Comparison of ENCODE assay signal across 18 cellular contexts in genomic region chr3:146554168-146554760, GRCh38. TPM values are rescaled to one million over a fixed set of nuclear protein-coding genes. Genes with fewer than 3 reads are reported as not detected.
DNase-seq lines count a peak whose midpoint lies in the region; ATAC-seq and TF ChIP-seq lines count a peak whose summit lies in the region.
"Had no signal": no experiment of that assay in that cellular context is flagged by ENCODE, and none has a peak within 500 bp of the region (broad histone marks: within the 10 kb centered on the region; RNA-seq: fewer than 3 reads in every experiment).

No MANE protein-coding gene starts in this region.

- H2AFZ ChIP-seq in IMR-90 (replicated peaks; ENCODE audit: low read length, poor library complexity), result no peak overlapping the region

- TF ChIP-seq CTCF in IMR-90 (conservative IDR thresholded peaks at IDR 0.05; ENCODE audit: low read depth, low read length) (no peak), heart right ventricle (IDR thresholded peaks at IDR 0.05) (no peak), adrenal gland (IDR thresholded peaks at IDR 0.05) (no peak), upper lobe of left lung (IDR thresholded peaks at IDR 0.05) (no peak)

- H3K27me3 ChIP-seq in IMR-90 (ENCODE audit: control insufficient read depth, insufficient read depth, low read length), result no peaks in the 10 kb centered on the region
- H3K27me3 ChIP-seq in naive thymus-derived CD4-positive, alpha-beta T cell (ENCODE audit: control insufficient read depth in 2 of 2, insufficient read depth in 2 of 2, low read length in 2 of 2), result no peaks in the 10 kb centered on the region
- no peaks in the 10 kb centered on the region for H3K27me3 ChIP-seq in heart right ventricle
- no peaks in the 10 kb centered on the region for H3K27me3 ChIP-seq in adrenal gland
- H3K27me3 ChIP-seq in upper lobe of left lung, result no peaks in the 10 kb centered on the region
- H3K27me3 ChIP-seq: breast epithelium had no signal

- DNase-seq in T-helper 1 cell (no peak), IMR-90 (peak; percentile 42), amniotic epithelial cell (ENCODE audit: low read depth) (peak; percentile 45), heart right ventricle (no peak), adrenal gland (no peak), upper lobe of left lung (no peak)
- DNase-seq in naive thymus-derived CD4-positive, alpha-beta T cell, result no peak
- DNase-seq: activated CD8-positive, alpha-beta memory T cell treated with anti-CD3 and anti-CD28 coated beads for 24 hours; activated gamma-delta T cell treated with Interleukin-2 at 50 U/mL for 16 hours; NCI-H2029; NCI-H748 treated with DMSO at 0.1 percent for 48 hours; stimulated activated naive B cell treated with anti-CD40 and anti-IgM and Interleukin-4, amounts not matched to agents 10 μg/mL and 1 μg/mL and 100 μg/mL, for 72 hours had no signal

- no peak overlapping the region for H3K4me3 ChIP-seq in IMR-90 (ENCODE audit: insufficient read depth, low read depth, low read length)
- no peak overlapping the region for H3K4me3 ChIP-seq in naive thymus-derived CD4-positive, alpha-beta T cell (ENCODE audit: low read length)
- H3K4me3 ChIP-seq in heart right ventricle, result no peak overlapping the region
- no peak overlapping the region for H3K4me3 ChIP-seq in adrenal gland
- no peak overlapping the region for H3K4me3 ChIP-seq in upper lobe of left lung
- H3K4me3 ChIP-seq: breast epithelium, HAP-1 had no signal

- peak overlapping the region; percentile 54; the same call in 2 of the 3 replicates for H2BK15ac ChIP-seq in IMR-90 (ENCODE audit: low read depth, low read length)

- in situ Hi-C loops in IMR-90 (cut with MboI; ENCODE audit: low sequenced_read_pairs), result no loop called here

- no peaks in the 10 kb centered on the region for H3K79me1 ChIP-seq in IMR-90 (ENCODE audit: low read depth in 1 of 2, low read length in 2 of 2)

- no peaks in the 10 kb centered on the region for H3K27me3 Mint-ChIP-seq in T-helper 1 cell treated with Interleukin-12 subunit alpha and Interleukin-12 subunit beta and Interleukin-4 antibody, amounts not matched to agents 30 μg/mL and 1 μg/mL, for 36 hours (ENCODE audit: low read depth)
- peaks cover 0 to 6% (median 0%) of the 10 kb centered on the region in 5 donors for H3K27me3 Mint-ChIP-seq in naive thymus-derived CD4-positive, alpha-beta T cell
- H3K27me3 Mint-ChIP-seq: stimulated activated naive B cell treated with anti-CD40 and anti-IgM and Interleukin-4, amounts not matched to agents 10 μg/mL and 1 μg/mL and 100 μg/mL, for 72 hours had no signal

- TF ChIP-seq EP300 in upper lobe of left lung (IDR thresholded peaks at IDR 0.05), result no peak

- dilution Hi-C loops in IMR-90 (cut with HindIII; ENCODE audit: low sequenced_read_pairs, unreplicated experiment), result no loop called here

- CTCF ChIA-PET in IMR-90 (lab: Yijun Ruan, JAX), result interaction anchor here (0.6 to 0.7 kb wide), 2 partner anchors 9 to 284 kb away, joined by 3 read pairs; no protein-coding TSS in a partner anchor
- CTCF ChIA-PET in naive thymus-derived CD4-positive, alpha-beta T cell (lab: Charles Lee), result no interaction called here

- TF ChIP-seq RAD21 in IMR-90 (IDR thresholded peaks at IDR 0.05; ENCODE audit: low read length), result no peak

- peak; percentile 42; the same call in 1 of the 2 replicates for ATAC-seq in IMR-90 (ENCODE audit: low read depth)
- ATAC-seq in naive thymus-derived CD4-positive, alpha-beta T cell, result peak; percentile 27
- ATAC-seq in heart right ventricle, result no peak
- no peak for ATAC-seq in upper lobe of left lung (ENCODE audit: low FRiP score in 2 of 2)

- H3K14ac ChIP-seq in IMR-90 (replicated peaks; ENCODE audit: low read depth, low read length), result 0 out of 2 replicates have a peak overlapping the region, but pooled peaks have one; percentile 72

- peak overlapping the region; percentile 81; the same call in 1 of the 2 replicates for H2BK20ac ChIP-seq in IMR-90 (ENCODE audit: low read depth, low read length)

- peak overlapping the region; percentile 49 for H3K27ac Mint-ChIP-seq in T-helper 1 cell treated with Interleukin-12 subunit alpha and Interleukin-12 subunit beta and Interleukin-4 antibody, amounts not matched to agents 30 μg/mL and 1 μg/mL, for 36 hours
- H3K27ac Mint-ChIP-seq in naive thymus-derived CD4-positive, alpha-beta T cell, result peak overlapping the region in 1 of 9 donors; percentile 53
- H3K27ac Mint-ChIP-seq: mesothelial cell of epicardium; stimulated activated naive B cell treated with anti-CD40 and anti-IgM and Interleukin-4, amounts not matched to agents 10 μg/mL and 1 μg/mL and 100 μg/mL, for 72 hours had no signal

- H4K91ac ChIP-seq in IMR-90 (ENCODE audit: insufficient read depth, low read depth, low read length), result peak overlapping the region; percentile 17

- no peaks in the 10 kb centered on the region for H4K20me1 ChIP-seq in IMR-90 (ENCODE audit: insufficient read depth, low read length)

- 96% methylated on average over 3 of the region's 7 CpGs; no CpG with 5 or more reads in 1 of the 2 experiments for WGBS in IMR-90 (ENCODE audit: extremely low coverage in 2 of 2, insufficient read length in 1 of 2), 2 experiments
- 88 to 91% methylated on average over 7 of the region's 7 CpGs for WGBS in heart right ventricle, 2 donors
- 79 to 81% (median 79%) methylated on average over 7 of the region's 7 CpGs for WGBS in adrenal gland, 4 donors
- WGBS in upper lobe of left lung, 2 donors, result 67 to 83% methylated on average over 7 of the region's 7 CpGs

- H3K27ac ChIP-seq in IMR-90 (ENCODE audit: insufficient read depth, low read length) (no peak overlapping the region), heart right ventricle (peak overlapping the region in 1 of 10 donors; percentile 2), adrenal gland (no peak overlapping the region), upper lobe of left lung (peak overlapping the region in 1 of 4 donors; percentile 3)
- no peak overlapping the region for H3K27ac ChIP-seq in naive thymus-derived CD4-positive, alpha-beta T cell (ENCODE audit: low read depth, low read length)
- H3K27ac ChIP-seq: breast epithelium had no signal

- H3K18ac ChIP-seq in IMR-90 (ENCODE audit: low read depth, low read length), result no peak overlapping the region; the same call in 1 of the 2 replicates

- H3K4me3 Mint-ChIP-seq in T-helper 1 cell treated with Interleukin-12 subunit alpha and Interleukin-12 subunit beta and Interleukin-4 antibody, amounts not matched to agents 30 μg/mL and 1 μg/mL, for 36 hours, result peak overlapping the region; percentile 38
- peak overlapping the region in 1 of 10 donors; percentile 56 for H3K4me3 Mint-ChIP-seq in naive thymus-derived CD4-positive, alpha-beta T cell
- H3K4me3 Mint-ChIP-seq: mesothelial cell of epicardium; stimulated activated naive B cell treated with anti-CD40 and anti-IgM and Interleukin-4, amounts not matched to agents 10 μg/mL and 1 μg/mL and 100 μg/mL, for 72 hours had no signal

- H3K23ac ChIP-seq in IMR-90 (ENCODE audit: low read depth, low read length), result no peak overlapping the region

- peaks cover 39% of the 10 kb centered on the region for H3K4me1 Mint-ChIP-seq in T-helper 1 cell treated with Interleukin-12 subunit alpha and Interleukin-12 subunit beta and Interleukin-4 antibody, amounts not matched to agents 30 μg/mL and 1 μg/mL, for 36 hours (ENCODE audit: low read depth)
- peaks cover 5 to 46% (median 11%) of the 10 kb centered on the region in 7 donors for H3K4me1 Mint-ChIP-seq in naive thymus-derived CD4-positive, alpha-beta T cell
- H3K4me1 Mint-ChIP-seq: mesothelial cell of epicardium had no signal

- no TSS peak for BruUV-seq in IMR-90 (replicated peaks; lab: Mats Ljungman, UMichigan)

- no peak overlapping the region for H4K5ac ChIP-seq in IMR-90 (ENCODE audit: low read depth, low read length)

- H2AK5ac ChIP-seq in IMR-90 (ENCODE audit: low read depth, low read length), result no peak overlapping the region

- H3K56ac ChIP-seq in IMR-90 (ENCODE audit: extremely low read depth, insufficient read depth, low read length), result no peak overlapping the region

- H3K4ac ChIP-seq in IMR-90 (ENCODE audit: low read depth, low read length), result peak overlapping the region; percentile 31; the same call in 1 of the 2 replicates

- no peak overlapping the region for H4K8ac ChIP-seq in IMR-90 (ENCODE audit: low read depth in 2 of 2, low read length in 2 of 2)

- H3K9ac ChIP-seq in IMR-90 (ENCODE audit: low read depth, low read length), result no peak overlapping the region

- H3K36me3 Mint-ChIP-seq in T-helper 1 cell treated with Interleukin-12 subunit alpha and Interleukin-12 subunit beta and Interleukin-4 antibody, amounts not matched to agents 30 μg/mL and 1 μg/mL, for 36 hours (ENCODE audit: low read depth), result no peaks in the 10 kb centered on the region
- peaks cover 0 to 17% (median 0%) of the 10 kb centered on the region in 5 donors for H3K36me3 Mint-ChIP-seq in naive thymus-derived CD4-positive, alpha-beta T cell
- H3K36me3 Mint-ChIP-seq: mesothelial cell of epicardium; stimulated activated naive B cell treated with anti-CD40 and anti-IgM and Interleukin-4, amounts not matched to agents 10 μg/mL and 1 μg/mL and 100 μg/mL, for 72 hours had no signal

- POLR2A ChIA-PET in IMR-90 (lab: Charles Lee; ENCODE audit: unreplicated experiment), result no interaction called here
- POLR2A ChIA-PET in naive thymus-derived CD4-positive, alpha-beta T cell (lab: Charles Lee), result no interaction called here

- H3K4me1 ChIP-seq in IMR-90 (ENCODE audit: control insufficient read depth, insufficient read depth, low read length) (no peaks in the 10 kb centered on the region; the same call in none of the 2 replicates), heart right ventricle (peaks cover 0 to 38% (median 0%) of the 10 kb centered on the region in 9 donors), adrenal gland (replicated peaks in 1 of 2) (no peaks in the 10 kb centered on the region), upper lobe of left lung (peaks cover 0 to 13% (median 4%) of the 10 kb centered on the region in 4 donors)
- H3K4me1 ChIP-seq in naive thymus-derived CD4-positive, alpha-beta T cell (ENCODE audit: control insufficient read depth in 2 of 2, insufficient read depth in 2 of 2, low read length in 2 of 2), result peaks cover 5% of the 10 kb centered on the region in 2 donors
- H3K4me1 ChIP-seq: breast epithelium had no signal

- no peak overlapping the region for H3K4me2 ChIP-seq in IMR-90 (ENCODE audit: low read depth, low read length)

- no peak overlapping the region for H2AK9ac ChIP-seq in IMR-90 (replicated peaks; ENCODE audit: low read depth, low read length, poor library complexity)

- peak overlapping the region; percentile 42; the same call in 1 of the 2 replicates for H2BK120ac ChIP-seq in IMR-90 (ENCODE audit: low read depth, low read length)

- H3K36me3 ChIP-seq in IMR-90 (ENCODE audit: control insufficient read depth, insufficient read depth, low read length) (no peaks in the 10 kb centered on the region), heart right ventricle (no peaks in the 10 kb centered on the region), adrenal gland (replicated peaks in 1 of 2) (no peaks in the 10 kb centered on the region), upper lobe of left lung (no peaks in the 10 kb centered on the region)
- no peaks in the 10 kb centered on the region for H3K36me3 ChIP-seq in naive thymus-derived CD4-positive, alpha-beta T cell (ENCODE audit: control insufficient read depth in 2 of 3, insufficient read depth in 3 of 3, low read length in 3 of 3)
- H3K36me3 ChIP-seq: breast epithelium, HAP-1 had no signal

- H3K9me3 Mint-ChIP-seq in T-helper 1 cell treated with Interleukin-12 subunit alpha and Interleukin-12 subunit beta and Interleukin-4 antibody, amounts not matched to agents 30 μg/mL and 1 μg/mL, for 36 hours, result no peaks in the 10 kb centered on the region
- no peaks in the 10 kb centered on the region for H3K9me3 Mint-ChIP-seq in naive thymus-derived CD4-positive, alpha-beta T cell
- H3K9me3 Mint-ChIP-seq: mesothelial cell of epicardium; stimulated activated naive B cell treated with anti-CD40 and anti-IgM and Interleukin-4, amounts not matched to agents 10 μg/mL and 1 μg/mL and 100 μg/mL, for 72 hours had no signal

- no peak for TF ChIP-seq POLR2A in IMR-90 (IDR thresholded peaks at IDR 0.05; ENCODE audit: low read depth, low read length)
- TF ChIP-seq POLR2A in adrenal gland (IDR thresholded peaks at IDR 0.05), result no peak
- TF ChIP-seq POLR2A in upper lobe of left lung (IDR thresholded peaks at IDR 0.05), result no peak

- intact Hi-C loops in IMR-90 (cut with micrococcal nuclease), result no loop called here
- intact Hi-C loops in naive thymus-derived CD4-positive, alpha-beta T cell (cut with micrococcal nuclease), result no loop called here
- intact Hi-C loops in heart right ventricle (cut with DNase I), result no loop called here
- intact Hi-C loops in adrenal gland (cut with DNase I), result no loop called here

- H2BK5ac ChIP-seq in IMR-90 (ENCODE audit: low read depth, low read length, poor library complexity, severe bottlenecking), result no peak overlapping the region

- no peaks in the 10 kb centered on the region for H3K9me1 ChIP-seq in IMR-90 (ENCODE audit: insufficient read depth, low read length)

- no peaks in the 10 kb centered on the region for H3K9me3 ChIP-seq in IMR-90 (ENCODE audit: control insufficient read depth, insufficient read depth, low read length)
- H3K9me3 ChIP-seq in naive thymus-derived CD4-positive, alpha-beta T cell (ENCODE audit: control insufficient read depth in 2 of 3, low read length in 3 of 3), result no peaks in the 10 kb centered on the region
- H3K9me3 ChIP-seq in heart right ventricle, result no peaks in the 10 kb centered on the region
- H3K9me3 ChIP-seq in adrenal gland (replicated peaks in 1 of 3), result no peaks in the 10 kb centered on the region
- no peaks in the 10 kb centered on the region for H3K9me3 ChIP-seq in upper lobe of left lung
- H3K9me3 ChIP-seq: breast epithelium, HAP-1 had no signal

RNA-seq across cellular contexts. Expression of gene PLSCR1, which starts 9.9 kb away (rescaled TPM):
- total RNA-seq in IMR-90 (2012; rRNA removed) (5.6 and 11.7 TPM in 2 replicates), heart right ventricle (10 to 100 TPM; 11.7 to 72.6 (median 22.5) TPM), adrenal gland (10 to 100 TPM; 39.0 to 98.7 (median 64.4) TPM), upper lobe of left lung (100 to 1,000 TPM in 3 of 6 donors, 10 to 100 TPM in 3; 77.4 to 173 (median 97.0) TPM)
- polyA plus RNA-seq in IMR-90 (2012; rRNA removed) (11.5 and 13.2 TPM in 2 replicates), heart right ventricle (10 to 100 TPM; 12.1 to 16.9 TPM), adrenal gland (10 to 100 TPM; 19.3 to 53.5 (median 29.6) TPM)
- 10.0 and 10.3 TPM in 2 replicates for polyA plus RNA-seq in IMR-90 (2012; cell fraction: cytosol; rRNA removed)
- 4.8 and 15.0 TPM in 2 replicates for polyA plus RNA-seq in IMR-90 (2012; cell fraction: nucleus; rRNA removed; ENCODE audit: low replicate concordance)
- 100 to 1,000 TPM in 1 of 5 experiments, 10 to 100 TPM in 4; 14.6 to 174 (median 16.1) TPM for total RNA-seq in naive thymus-derived CD4-positive, alpha-beta T cell
- polyA plus RNA-seq in naive thymus-derived CD4-positive, alpha-beta T cell, result 10 to 100 TPM; 17.7 to 20.5 TPM

RNA-seq across cellular contexts. Expression of gene PLSCR5, which starts 50.9 kb away (rescaled TPM):
- total RNA-seq in IMR-90 (2012; rRNA removed), result not detected in 2 replicates
- polyA plus RNA-seq in IMR-90 (2012; rRNA removed), result not detected in 2 replicates
- polyA plus RNA-seq in IMR-90 (2012; cell fraction: cytosol; rRNA removed), result not detected in 2 replicates
- not detected in 2 replicates for polyA plus RNA-seq in IMR-90 (2012; cell fraction: nucleus; rRNA removed; ENCODE audit: low replicate concordance)
- total RNA-seq in naive thymus-derived CD4-positive, alpha-beta T cell, result not detected
- polyA plus RNA-seq in naive thymus-derived CD4-positive, alpha-beta T cell, result not detected
- total RNA-seq in heart right ventricle, result not detected
- polyA plus RNA-seq in heart right ventricle, result not detected
- total RNA-seq in adrenal gland, result not detected
- polyA plus RNA-seq in adrenal gland, result not detected
- total RNA-seq in upper lobe of left lung, result not detected
- total RNA-seq: breast epithelium, LHCN-M2, mesothelial cell of epicardium, omental fat pad had no signal

Comparison
In these comparisons a context has a peak if more than half of its experiments do, and no peak if none do; other contexts are left out.
1. DNase-seq: peak in IMR-90 (single experiment) and amniotic epithelial cell (single experiment); none in T-helper 1 cell (0 of 5), naive thymus-derived CD4-positive, alpha-beta T cell (0 of 9), heart right ventricle (0 of 2), adrenal gland (0 of 7) and upper lobe of left lung (0 of 2).
2. ATAC-seq: peak in IMR-90 (single experiment) and naive thymus-derived CD4-positive, alpha-beta T cell (single experiment); none in heart right ventricle (0 of 8) and upper lobe of left lung (0 of 2).